Comparison of ENCODE assay signal across 10 cellular contexts in genomic region chr11:129639300-129639699, GRCh38.
DNase-seq lines count a peak whose midpoint lies in the region; ATAC-seq and TF ChIP-seq lines count a peak whose summit lies in the region.
"Had no signal": no experiment of that assay in that cellular context is flagged by ENCODE, and none has a peak within 500 bp of the region (broad histone marks: within the 10 kb centered on the region; RNA-seq: fewer than 3 reads in every experiment).

No MANE protein-coding gene starts in this region.

- no peak for TF ChIP-seq POLR2A in uterus (IDR thresholded peaks at IDR 0.05)

- 0% methylated on average over 2 of the region's 2 CpGs for WGBS in mammary epithelial cell (ENCODE audit: low coverage, missing lambda C conversion rate)

- peak overlapping the region; percentile 69 for H3K9ac ChIP-seq in mammary epithelial cell (ENCODE audit: insufficient read depth, low read length)
- peak overlapping the region; percentile 31 for H3K9ac ChIP-seq in skeletal muscle satellite cell (ENCODE audit: low read depth, low read length)

- H3K4me2 ChIP-seq in mammary epithelial cell (ENCODE audit: insufficient read depth, low read depth, low read length) (peak overlapping the region; percentile 43), skeletal muscle satellite cell (ENCODE audit: low read length) (peak overlapping the region; percentile 35)

- in situ Hi-C loops in mammary epithelial cell (cut with MboI; ENCODE audit: low sequenced_read_pairs in 2 of 2) = no loop called here

- H3K4me1 ChIP-seq in mammary epithelial cell (ENCODE audit: insufficient read depth, low read length) (peaks cover 76% of the 10 kb centered on the region), skeletal muscle satellite cell (ENCODE audit: control insufficient read depth, insufficient read depth, low read length) (peaks cover 54% of the 10 kb centered on the region), uterus (no peaks in the 10 kb centered on the region)

- no peaks in the 10 kb centered on the region for H3K27me3 ChIP-seq in mammary epithelial cell (ENCODE audit: insufficient read depth, low read length)
- no peaks in the 10 kb centered on the region for H3K27me3 ChIP-seq in skeletal muscle satellite cell (ENCODE audit: control insufficient read depth, insufficient read depth, low read length)
- H3K27me3 ChIP-seq in uterus = no peaks in the 10 kb centered on the region

- H3K4me3 ChIP-seq in mammary epithelial cell (replicated peaks in 1 of 3; ENCODE audit: insufficient read depth in 1 of 3, low read depth in 2 of 3, low read length in 3 of 3) (no peak overlapping the region), skeletal muscle satellite cell (ENCODE audit: low read length) (no peak overlapping the region), uterus (no peak overlapping the region)

- H3K27ac ChIP-seq in mammary epithelial cell (ENCODE audit: insufficient read depth, low read depth, low read length) (peak overlapping the region; percentile 95), uterus (no peak overlapping the region)

- H3K36me3 ChIP-seq in mammary epithelial cell (ENCODE audit: insufficient read depth, low read length) (no peaks in the 10 kb centered on the region), skeletal muscle satellite cell (ENCODE audit: insufficient read depth, low read length) (no peaks in the 10 kb centered on the region), uterus (no peaks in the 10 kb centered on the region)

- DNase-seq in NCI-H748 (lab: John Stamatoyannopoulos, UW; ENCODE audit: unreplicated experiment) = peak; percentile 36
- DNase-seq in NCI-H748 treated with DMSO at 0.1 percent for 48 hours (lab: John Stamatoyannopoulos, UW) = no peak
- peak; percentile 93 for DNase-seq in NCI-H510A treated with DMSO at 0.1 percent for 48 hours (lab: John Stamatoyannopoulos, UW)
- peak; percentile 99 for DNase-seq in mammary epithelial cell
- DNase-seq in uterus = no peak
- no peak for DNase-seq in epidermal melanocyte (ENCODE audit: insufficient read length, low spot score)
- DNase-seq: activated B cell treated with CpG ODN at 0.5 μM for 24 hours, AML-193 had no signal

- BruUV-seq in mammary epithelial cell (replicated peaks; lab: Mats Ljungman, UMichigan) = no TSS peak

- no peaks in the 10 kb centered on the region for H4K20me1 ChIP-seq in mammary epithelial cell (ENCODE audit: insufficient read depth, low read length)

- H3K79me2 ChIP-seq in mammary epithelial cell (ENCODE audit: insufficient read depth, low read length) = no peaks in the 10 kb centered on the region

- H3K9me3 ChIP-seq in mammary epithelial cell (replicated peaks; ENCODE audit: insufficient read depth, low read length) = no peaks in the 10 kb centered on the region
- H3K9me3 ChIP-seq in skeletal muscle satellite cell (replicated peaks; ENCODE audit: low read length) = no peaks in the 10 kb centered on the region
- H3K9me3 ChIP-seq in uterus = no peaks in the 10 kb centered on the region

- intact Hi-C loops in mammary epithelial cell (cut with micrococcal nuclease) = loop anchor here (1.0 kb wide), 1 partner anchor 200 kb away; no protein-coding TSS in a partner anchor
- intact Hi-C loops in uterus (cut with DNase I; ENCODE audit: low total_unique reads) = no loop called here

- dilution Hi-C loops in mammary epithelial cell (cut with HindIII; ENCODE audit: low sequenced_read_pairs) = no loop called here

- no peak for ATAC-seq in HG03135 (IDR thresholded peaks at IDR 0.05; ENCODE audit: unreplicated experiment)

- H2AFZ ChIP-seq in mammary epithelial cell (ENCODE audit: low read depth, low read length) = no peak overlapping the region

- CTCF ChIA-PET in mammary epithelial cell (lab: Charles Lee; ENCODE audit: low non-redundant PET) = interaction anchor here (0.6 to 0.7 kb wide), 2 partner anchors 204 to 294 kb away, joined by 3 to 4 read pairs; no protein-coding TSS in a partner anchor

- TF ChIP-seq CTCF in mammary epithelial cell (conservative IDR thresholded peaks at IDR 0.05 in 1 of 2, IDR thresholded peaks at IDR 0.05 in 1 of 2; ENCODE audit: extremely low read depth in 1 of 2, insufficient read depth in 1 of 2, low read depth in 1 of 2, low read length in 2 of 2) = no peak
- no peak for TF ChIP-seq CTCF in uterus (IDR thresholded peaks at IDR 0.05)

Comparison
In these comparisons a context has a peak if more than half of its experiments do, and no peak if none do; other contexts are left out.
1. DNase-seq: peak in NCI-H748 (single experiment), NCI-H510A treated with DMSO at 0.1 percent for 48 hours (single experiment) and mammary epithelial cell (single experiment); none in NCI-H748 treated with DMSO at 0.1 percent for 48 hours (single experiment), uterus (0 of 2) and epidermal melanocyte (single experiment).